ENCODE assay signal across 13 cellular contexts in the genomic region with DNA sequence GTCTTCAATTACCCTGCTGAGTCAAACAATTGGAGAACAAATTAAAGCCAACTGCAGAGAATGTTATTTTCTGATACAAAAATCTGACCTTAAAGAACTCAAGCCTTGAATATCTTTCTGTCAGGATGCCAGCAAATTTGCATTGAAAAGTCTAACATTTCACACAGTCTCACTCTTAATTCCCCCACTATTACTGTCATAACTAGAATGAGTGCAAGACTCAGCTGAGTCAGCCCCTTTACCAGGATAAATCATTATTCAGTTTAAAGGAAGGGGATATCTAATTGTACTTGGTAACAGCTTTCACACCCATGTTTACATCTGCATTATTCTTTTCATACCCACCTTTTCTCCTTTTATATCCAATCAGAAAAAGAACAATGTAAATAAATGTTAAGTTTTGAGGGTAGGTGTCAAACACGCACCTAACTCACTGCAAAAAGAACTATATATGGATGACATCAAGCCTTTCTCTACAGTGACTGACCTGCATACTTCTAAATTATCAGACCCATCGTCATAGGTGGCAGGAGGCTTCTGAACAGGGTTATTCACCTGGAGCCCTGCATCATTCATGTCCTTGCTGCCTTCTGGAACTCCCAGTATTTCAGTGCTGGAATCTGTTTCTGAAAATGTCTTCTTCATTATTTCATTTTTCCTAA.
DNase-seq lines count a peak whose midpoint lies in the region; ATAC-seq, FAIRE-seq and TF ChIP-seq lines count a peak whose summit lies in the region.
"Had no signal": no experiment of that assay in that cellular context is flagged by ENCODE, and none has a peak within 500 bp of the region (broad histone marks: within the 10 kb centered on the region; RNA-seq: fewer than 3 reads in every experiment).

No MANE protein-coding gene starts in this region.

- intact Hi-C loops in PC-3 (cut with micrococcal nuclease) (no loop called here), A673 (cut with micrococcal nuclease; ENCODE audit: unreplicated experiment) (no loop called here)

- POLR2A ChIA-PET in PC-3 (lab: Charles Lee; ENCODE audit: unreplicated experiment) = no interaction called here
- POLR2A ChIA-PET in A673 (lab: Charles Lee; ENCODE audit: low non-redundant PET) = no interaction called here

- H3K36me3 Mint-ChIP-seq in stimulated activated effector memory CD8-positive, alpha-beta T cell treated with anti-CD3 and anti-CD28 coated beads, Interleukin-12 subunit alpha, Interleukin-12 subunit beta, amount 100 ng/mL, for 72 hours = no peaks in the 10 kb centered on the region

- H3K4me1 ChIP-seq in PC-3 (ENCODE audit: insufficient read depth, low read length) (no peaks in the 10 kb centered on the region), A673 (ENCODE audit: insufficient read depth, low read length, poor library complexity, severe bottlenecking) (no peaks in the 10 kb centered on the region)

- H3K9me3 ChIP-seq in PC-3 (ENCODE audit: low read length) (no peaks in the 10 kb centered on the region), A673 (ENCODE audit: low read depth, low read length, poor library complexity, severe bottlenecking) (no peaks in the 10 kb centered on the region)

- H3K27ac ChIP-seq in PC-3 (ENCODE audit: low read length) = no peak overlapping the region
- H3K27ac ChIP-seq in A673 (ENCODE audit: low read depth, low read length, poor library complexity, severe bottlenecking) = no peak overlapping the region

- H3K4me3 Mint-ChIP-seq in stimulated activated effector memory CD8-positive, alpha-beta T cell treated with anti-CD3 and anti-CD28 coated beads, Interleukin-12 subunit alpha, Interleukin-12 subunit beta, amount 100 ng/mL, for 72 hours = no peak overlapping the region

- CTCF ChIA-PET in PC-3 (lab: Charles Lee) (no interaction called here), A673 (lab: Charles Lee) (no interaction called here)

- no peaks in the 10 kb centered on the region for H3K79me2 ChIP-seq in PC-3 (ENCODE audit: low read length)

- no peaks in the 10 kb centered on the region for H3K27me3 ChIP-seq in PC-3 (ENCODE audit: low read length)
- H3K27me3 ChIP-seq in A673 (replicated peaks; ENCODE audit: insufficient read depth, low read depth, low read length, poor library complexity) = no peaks in the 10 kb centered on the region

- no peaks in the 10 kb centered on the region for H3F3A ChIP-seq in PC-3 (ENCODE audit: low read length, unreplicated experiment)

- TF ChIP-seq CTCF in PC-3 (conservative IDR thresholded peaks at IDR 0.05; ENCODE audit: low read depth, low read length) (no peak), A673 (conservative IDR thresholded peaks at IDR 0.05; ENCODE audit: low read depth, low read length) (no peak)

- H3K9me3 Mint-ChIP-seq in stimulated activated effector memory CD8-positive, alpha-beta T cell treated with anti-CD3 and anti-CD28 coated beads, Interleukin-12 subunit alpha, Interleukin-12 subunit beta, amount 100 ng/mL, for 72 hours = no peaks in the 10 kb centered on the region

- H3K4me2 ChIP-seq in PC-3 (ENCODE audit: low read length) = no peak overlapping the region

- H3K4me1 Mint-ChIP-seq in stimulated activated effector memory CD8-positive, alpha-beta T cell treated with anti-CD3 and anti-CD28 coated beads, Interleukin-12 subunit alpha, Interleukin-12 subunit beta, amount 100 ng/mL, for 72 hours = no peaks in the 10 kb centered on the region

- H3K9me2 ChIP-seq in PC-3 (replicated peaks; ENCODE audit: low read length) = no peaks in the 10 kb centered on the region

- ATAC-seq in HG02623 (IDR thresholded peaks at IDR 0.05; ENCODE audit: unreplicated experiment) = peak; percentile 63
- peak; percentile 52 for ATAC-seq in HG03558 (IDR thresholded peaks at IDR 0.05; ENCODE audit: extremely low read depth, unreplicated experiment)
- ATAC-seq in stimulated activated effector memory CD8-positive, alpha-beta T cell treated with anti-CD3 and anti-CD28 coated beads, Interleukin-12 subunit alpha, Interleukin-12 subunit beta, amount 100 ng/mL, for 72 hours = peak; percentile 40
- ATAC-seq in PC-3 = no peak
- ATAC-seq: SK-N-SH treated with all-trans-retinoic acid at 6 μM for 48 hours had no signal

- no peak overlapping the region for H3K9ac ChIP-seq in PC-3 (ENCODE audit: low read length)

- H2AFZ ChIP-seq in PC-3 (ENCODE audit: low read length) = no peak overlapping the region

- peak; percentile 60 for FAIRE-seq in GM19239 (lab: Jason Lieb, UNC)
- FAIRE-seq: G401.6 had no signal

- BruUV-seq in PC-3 (replicated peaks; lab: Mats Ljungman, UMichigan) (no TSS peak), A673 (replicated peaks; lab: Mats Ljungman, UMichigan) (no TSS peak)

- H3K4me3 ChIP-seq in PC-3 (ENCODE audit: low read length) = no peak overlapping the region
- no peak overlapping the region for H3K4me3 ChIP-seq in A673 (ENCODE audit: low read depth, low read length, poor library complexity, severe bottlenecking)

- H3K36me3 ChIP-seq in PC-3 (ENCODE audit: low read depth, low read length) = no peaks in the 10 kb centered on the region
- H3K36me3 ChIP-seq in A673 (ENCODE audit: insufficient read depth, low read length, poor library complexity, severe bottlenecking) = no peaks in the 10 kb centered on the region

- H3K27ac Mint-ChIP-seq in stimulated activated effector memory CD8-positive, alpha-beta T cell treated with anti-CD3 and anti-CD28 coated beads, Interleukin-12 subunit alpha, Interleukin-12 subunit beta, amount 100 ng/mL, for 72 hours = no peak overlapping the region

- no peaks in the 10 kb centered on the region for H4K20me1 ChIP-seq in PC-3 (ENCODE audit: low read length)

- DNase-seq in GM19239 (ENCODE audit: insufficient read length, low spot score) = no peak
- DNase-seq in stimulated activated effector memory CD8-positive, alpha-beta T cell treated with anti-CD3 and anti-CD28 coated beads, Interleukin-12 subunit alpha, Interleukin-12 subunit beta, amount 100 ng/mL, for 72 hours (ENCODE audit: low spot score in 2 of 2) = no peak
- DNase-seq in PC-3 = no peak
- no peak for DNase-seq in stimulated activated CD4-positive, alpha-beta T cell treated with anti-CD3 and anti-CD28 coated beads, Interleukin-12 subunit alpha, Interleukin-12 subunit beta, amount 100 ng/mL, for 4 hours
- no peak for DNase-seq in amniotic stem cell (lab: John Stamatoyannopoulos, UW)
- DNase-seq in A673 (ENCODE audit: low spot score) = no peak
- DNase-seq: activated T-cell treated with anti-CD3 and anti-CD28 coated beads, Interleukin-2, amount 50 U/mL, for 1 hour; NCI-H2081; stimulated activated naive CD4-positive, alpha-beta T cell had no signal
